ENCODE assay signal across 9 cellular contexts in genomic region chr14:21038416-21039058, GRCh38. TPM values are rescaled to one million over a fixed set of nuclear protein-coding genes. Genes with fewer than 3 reads are reported as not detected.
DNase-seq lines count a peak whose midpoint lies in the region; ATAC-seq and TF ChIP-seq lines count a peak whose summit lies in the region.
"Had no signal": no experiment of that assay in that cellular context is flagged by ENCODE, and none has a peak within 500 bp of the region (broad histone marks: within the 10 kb centered on the region; RNA-seq: fewer than 3 reads in every experiment).

No MANE protein-coding gene starts in this region.

- TF ChIP-seq CTCF in esophagus squamous epithelium (IDR thresholded peaks at IDR 0.05) = no peak
- no peak for TF ChIP-seq CTCF in upper lobe of left lung (IDR thresholded peaks at IDR 0.05)

- no peak for ATAC-seq in upper lobe of left lung (ENCODE audit: low FRiP score in 2 of 2)
- ATAC-seq in HG03045 (IDR thresholded peaks at IDR 0.05; ENCODE audit: unreplicated experiment) = no peak
- ATAC-seq: natural killer cell treated with Interleukin-12 subunit alpha and Interleukin-12 subunit beta and Interleukin-15 and Interleukin-18, amount 100 ng/mL, for 72 hours had no signal

- H3K4me1 ChIP-seq in esophagus squamous epithelium = peaks cover 27 to 66% (median 32%) of the 10 kb centered on the region in 3 donors
- H3K4me1 ChIP-seq in muscle layer of colon (ENCODE audit: insufficient read depth, low read length) = peaks cover 28% of the 10 kb centered on the region
- H3K4me1 ChIP-seq in upper lobe of left lung = peaks cover 24 to 30% (median 27%) of the 10 kb centered on the region in 4 donors
- H3K4me1 ChIP-seq in effector memory CD4-positive, alpha-beta T cell (ENCODE audit: control insufficient read depth, insufficient read depth, low read length, poor library complexity, severe bottlenecking) = no peaks in the 10 kb centered on the region

- WGBS in esophagus squamous epithelium, 2 donors = 24 to 25% methylated on average over 3 of the region's 3 CpGs
- 20 to 44% methylated on average over 3 of the region's 3 CpGs for WGBS in upper lobe of left lung, 2 donors

- DNase-seq in esophagus squamous epithelium (lab: John Stamatoyannopoulos, UW) (no peak), upper lobe of left lung (no peak), ureter (ENCODE audit: low spot score) (no peak)
- no peak for DNase-seq in effector memory CD4-positive, alpha-beta T cell
- DNase-seq: activated CD4-positive, alpha-beta memory T cell treated with anti-CD3 and anti-CD28 coated beads, Interleukin-2, amount 10 ng/mL, durations not matched to agents 7 days and 5 days had no signal

- H3K27ac ChIP-seq in esophagus squamous epithelium (peak overlapping the region; percentile 53 to 84 (median 82)), muscle layer of colon (ENCODE audit: low read depth, low read length) (peak overlapping the region; percentile 81), upper lobe of left lung (peak overlapping the region; percentile 25 to 80 (median 66))
- H3K27ac ChIP-seq in effector memory CD4-positive, alpha-beta T cell (ENCODE audit: insufficient read depth, low read length, poor library complexity, severe bottlenecking) = no peak overlapping the region

- H3K9ac ChIP-seq in muscle layer of colon (ENCODE audit: low read length) = no peak overlapping the region

- H3K9me3 ChIP-seq in esophagus squamous epithelium (no peaks in the 10 kb centered on the region), muscle layer of colon (ENCODE audit: low read length) (no peaks in the 10 kb centered on the region), upper lobe of left lung (no peaks in the 10 kb centered on the region)
- H3K9me3 ChIP-seq in effector memory CD4-positive, alpha-beta T cell (ENCODE audit: control insufficient read depth, low read length) = no peaks in the 10 kb centered on the region

- TF ChIP-seq POLR2A in esophagus squamous epithelium (IDR thresholded peaks at IDR 0.05) (no peak), upper lobe of left lung (IDR thresholded peaks at IDR 0.05) (no peak)

- H3K36me3 ChIP-seq in esophagus squamous epithelium (no peaks in the 10 kb centered on the region), muscle layer of colon (ENCODE audit: insufficient read depth, low read length) (no peaks in the 10 kb centered on the region), upper lobe of left lung (no peaks in the 10 kb centered on the region)
- H3K36me3 ChIP-seq in effector memory CD4-positive, alpha-beta T cell (ENCODE audit: control insufficient read depth, insufficient read depth, low read length) = no peaks in the 10 kb centered on the region

- TF ChIP-seq EP300 in upper lobe of left lung (IDR thresholded peaks at IDR 0.05) = peak in 1 of 4 donors; percentile 52

- H3K27me3 ChIP-seq in esophagus squamous epithelium = no peaks in the 10 kb centered on the region
- no peaks in the 10 kb centered on the region for H3K27me3 ChIP-seq in muscle layer of colon (ENCODE audit: control insufficient read depth in 1 of 2, insufficient read depth in 2 of 2, low read length in 2 of 2)
- H3K27me3 ChIP-seq in upper lobe of left lung = no peaks in the 10 kb centered on the region
- H3K27me3 ChIP-seq in effector memory CD4-positive, alpha-beta T cell (replicated peaks; ENCODE audit: control insufficient read depth, insufficient read depth, low read length, poor library complexity, severe bottlenecking) = no peaks in the 10 kb centered on the region

- intact Hi-C loops in esophagus squamous epithelium (cut with DNase I) = no loop called here

- peak overlapping the region in 1 of 4 donors; percentile 7 for H3K4me3 ChIP-seq in esophagus squamous epithelium
- peak overlapping the region in 1 of 2 donors; percentile 38 for H3K4me3 ChIP-seq in muscle layer of colon (ENCODE audit: low read depth in 1 of 2, low read length in 2 of 2)
- H3K4me3 ChIP-seq in upper lobe of left lung = no peak overlapping the region
- H3K4me3 ChIP-seq in effector memory CD4-positive, alpha-beta T cell (ENCODE audit: insufficient read depth, low read depth, low read length, poor library complexity, severe bottlenecking) = no peak overlapping the region

RNA-seq across cellular contexts. Expression of gene RNASE7, which starts 3.6 kb away (rescaled TPM):
- total RNA-seq in esophagus squamous epithelium (10 to 100 TPM in 1 of 4 donors, 1 to 10 TPM in 1, under 1 TPM in 1, not detected in 1; 0.97 to 13.3 (median 1.1) TPM), upper lobe of left lung (not detected), ureter (0.94 TPM)
- total RNA-seq: activated CD4-positive, alpha-beta memory T cell treated with anti-CD3 and anti-CD28 coated beads, Interleukin-2, amount 10 ng/mL, durations not matched to agents 7 days and 5 days; M059J; natural killer cell treated with Interleukin-12 subunit alpha and Interleukin-12 subunit beta and Interleukin-15 and Interleukin-18, amount 100 ng/mL, for 72 hours had no signal

RNA-seq across cellular contexts. Expression of gene RNASE13, which starts 3.9 kb away (rescaled TPM):
- total RNA-seq in esophagus squamous epithelium (not detected), upper lobe of left lung (not detected), ureter (not detected)
- total RNA-seq: activated CD4-positive, alpha-beta memory T cell treated with anti-CD3 and anti-CD28 coated beads, Interleukin-2, amount 10 ng/mL, durations not matched to agents 7 days and 5 days; M059J; natural killer cell treated with Interleukin-12 subunit alpha and Interleukin-12 subunit beta and Interleukin-15 and Interleukin-18, amount 100 ng/mL, for 72 hours had no signal

RNA-seq across cellular contexts. Expression of gene TPPP2, which starts 8.5 kb away (rescaled TPM):
- total RNA-seq in esophagus squamous epithelium (not detected), upper lobe of left lung (not detected), ureter (0.62 TPM)
- total RNA-seq: activated CD4-positive, alpha-beta memory T cell treated with anti-CD3 and anti-CD28 coated beads, Interleukin-2, amount 10 ng/mL, durations not matched to agents 7 days and 5 days; M059J; natural killer cell treated with Interleukin-12 subunit alpha and Interleukin-12 subunit beta and Interleukin-15 and Interleukin-18, amount 100 ng/mL, for 72 hours had no signal

RNA-seq across cellular contexts. Expression of gene NDRG2, which starts 13.7 kb away (rescaled TPM):
- total RNA-seq in esophagus squamous epithelium (100 to 1,000 TPM in 3 of 4 donors, 10 to 100 TPM in 1; 96.3 to 209 (median 142) TPM), upper lobe of left lung (100 to 1,000 TPM in 2 of 6 donors, 10 to 100 TPM in 4; 69.7 to 280 (median 90.8) TPM), ureter (188 TPM)

RNA-seq across cellular contexts. Expression of gene RNASE8, which starts 19.1 kb away (rescaled TPM):
- total RNA-seq in esophagus squamous epithelium (not detected), upper lobe of left lung (not detected), ureter (not detected)
- total RNA-seq: activated CD4-positive, alpha-beta memory T cell treated with anti-CD3 and anti-CD28 coated beads, Interleukin-2, amount 10 ng/mL, durations not matched to agents 7 days and 5 days; M059J; natural killer cell treated with Interleukin-12 subunit alpha and Interleukin-12 subunit beta and Interleukin-15 and Interleukin-18, amount 100 ng/mL, for 72 hours had no signal
